18 cellular contexts compared by ENCODE assay signal in genomic region chr2:132430895-132431294, GRCh38. TPM values are rescaled to one million over a fixed set of nuclear protein-coding genes. Genes with fewer than 3 reads are reported as not detected.
A peak's percentile ranks its signal among the peaks of the same experiment; 100 is the strongest.
DNase-seq lines count a peak whose midpoint lies in the region; ATAC-seq and TF ChIP-seq lines count a peak whose summit lies in the region.
"Had no signal": no experiment of that assay in that cellular context is flagged by ENCODE, and none has a peak within 500 bp of the region (broad histone marks: within the 10 kb centered on the region; RNA-seq: fewer than 3 reads in every experiment).

No MANE protein-coding gene starts in this region.

- DNase-seq in M059J (ENCODE audit: low read depth) (peak; percentile 86), RWPE1 (ENCODE audit: low spot score) (peak; percentile 58), epithelial cell of prostate (ENCODE audit: low read depth, low spot score) (peak; percentile 53), renal cortical epithelial cell (ENCODE audit: low read depth) (peak; percentile 93), dedifferentiated amniotic fluid mesenchymal stem cell (ENCODE audit: extremely low spot score) (no peak), SK-N-DZ (ENCODE audit: low spot score) (no peak), GM13976 (ENCODE audit: low spot score) (no peak)
- DNase-seq: CD8-positive, alpha-beta memory T cell; H9; IMR-90; MV-4-11; NCI-H1417 treated with DMSO at 0.1 percent for 48 hours; NCI-H2081; NCI-H345; NCI-H526 treated with DMSO at 0.1 percent for 48 hours; SHP77 treated with DMSO at 0.1 percent for 48 hours had no signal

- no peak for TF ChIP-seq CTCF in RWPE1 (conservative IDR thresholded peaks at IDR 0.05; ENCODE audit: low read depth)
- no peak for TF ChIP-seq CTCF in GM13976 (IDR thresholded peaks at IDR 0.05; ENCODE audit: borderline replicate concordance, control extremely low read depth, extremely low read depth, insufficient read depth, missing control alignments)

- POLR2A ChIA-PET in RWPE1 (lab: Yijun Ruan, JAX; ENCODE audit: low non-redundant PET) = no interaction called here

- CTCF ChIA-PET in RWPE1 (lab: Yijun Ruan, JAX) = interaction anchor here (0.6 kb wide), 1 partner anchor 27 kb away, joined by 4 read pairs; no protein-coding TSS in a partner anchor

- in situ Hi-C loops in GM13976 (cut with MboI; ENCODE audit: low sequenced_read_pairs, unreplicated experiment) = no loop called here

- H3K27ac ChIP-seq in RWPE1 (peak overlapping the region; percentile 44), epithelial cell of prostate (no peak overlapping the region)
- H3K27ac ChIP-seq: BLaER1 had no signal

- no peak for ATAC-seq in GM18858 (IDR thresholded peaks at IDR 0.05; ENCODE audit: unreplicated experiment)

RNA-seq across cellular contexts. Expression of gene GPR39, which starts 14.3 kb away (rescaled TPM):
- 8.2 and 10.7 TPM in 2 replicates for total RNA-seq in M059J (2014; rRNA removed; shearing (Covaris generic))
- total RNA-seq in renal cortical epithelial cell = 9.2 and 26.0 TPM in 2 replicates
- not detected in 2 replicates for polyA plus RNA-seq in SK-N-DZ (2014; cell fraction: cytosol; rRNA removed)
- not detected in 2 replicates for polyA plus RNA-seq in SK-N-DZ (2014; cell fraction: nucleus; rRNA removed)
- total RNA-seq: CD8-positive, alpha-beta memory T cell had no signal
- polyA plus RNA-seq: CD8-positive, alpha-beta memory T cell had no signal

Comparison
In these comparisons a context has a peak if more than half of its experiments do, and no peak if none do; other contexts are left out.
1. DNase-seq: peak in M059J (single experiment), RWPE1 (single experiment), epithelial cell of prostate (single experiment) and renal cortical epithelial cell (single experiment); none in dedifferentiated amniotic fluid mesenchymal stem cell (single experiment), SK-N-DZ (single experiment) and GM13976 (single experiment).